In genomic region chr15:85064710-85065109, GRCh38 we compare ENCODE assay signal across 1 cellular context.
TF ChIP-seq lines count a peak whose summit lies in the region.

No MANE protein-coding gene starts in this region.

TF ChIP-seq in IMR-90, 13 proteins besides CTCF, POLR2A, EP300 and RAD21:
- no peak for TF ChIP-seq RFX5 (IDR thresholded peaks at IDR 0.05; ENCODE audit: low read depth, low read length)
- TF ChIP-seq RCOR1 (IDR thresholded peaks at IDR 0.05; ENCODE audit: insufficient replicate concordance, low read length): no peak
- TF ChIP-seq SMC3 (IDR thresholded peaks at IDR 0.05; ENCODE audit: low read depth, low read length): no peak
- no peak for TF ChIP-seq MXI1 (IDR thresholded peaks at IDR 0.05; ENCODE audit: borderline replicate concordance, low read depth, low read length)
- TF ChIP-seq MAZ (IDR thresholded peaks at IDR 0.05; ENCODE audit: borderline replicate concordance, low read depth, low read length): no peak
